23 cellular contexts compared by ENCODE assay signal in genomic region chr6:111184827-111185567, GRCh38.
A peak's percentile ranks its signal among the peaks of the same experiment; 100 is the strongest.
DNase-seq lines count a peak whose midpoint lies in the region; ATAC-seq, FAIRE-seq and TF ChIP-seq lines count a peak whose summit lies in the region.
"Had no signal": no experiment of that assay in that cellular context is flagged by ENCODE, and none has a peak within 500 bp of the region (broad histone marks: within the 10 kb centered on the region; RNA-seq: fewer than 3 reads in every experiment).

No MANE protein-coding gene starts in this region.

- H3K4me1 ChIP-seq in GM12878 (ENCODE audit: control insufficient read depth, insufficient read depth, low read length) (no peaks in the 10 kb centered on the region; the same call in 1 of the 2 replicates), thyroid gland (no peaks in the 10 kb centered on the region), ascending aorta (no peaks in the 10 kb centered on the region)
- H3K4me1 ChIP-seq: SJCRH30, spleen had no signal

- H3K27me3 ChIP-seq in GM12878 (replicated peaks in 1 of 2; ENCODE audit: control insufficient read depth in 2 of 2, insufficient read depth in 2 of 2, low read length in 1 of 2) = no peaks in the 10 kb centered on the region
- H3K27me3 ChIP-seq in thyroid gland = no peaks in the 10 kb centered on the region
- no peaks in the 10 kb centered on the region for H3K27me3 ChIP-seq in ascending aorta
- H3K27me3 ChIP-seq: SJCRH30, spleen had no signal

- H2AFZ ChIP-seq in GM12878 (ENCODE audit: control insufficient read depth, low read depth, low read length) = no peak overlapping the region

- TF ChIP-seq CTCF in GM12878 (IDR thresholded peaks at IDR 0.05 in 2 of 3, conservative IDR thresholded peaks at IDR 0.05 in 1 of 3; ENCODE audit: control insufficient read depth in 2 of 3, extremely low read depth in 1 of 3, insufficient read depth in 1 of 3, low read depth in 3 of 3, low read length in 3 of 3) = no peak
- no peak for TF ChIP-seq CTCF in thyroid gland (IDR thresholded peaks at IDR 0.05)
- TF ChIP-seq CTCF in ascending aorta (IDR thresholded peaks at IDR 0.05) = no peak

- H3K4me3 ChIP-seq in GM12878 = no peak overlapping the region
- H3K4me3 ChIP-seq in thyroid gland (replicated peaks in 1 of 3) = no peak overlapping the region
- no peak overlapping the region for H3K4me3 ChIP-seq in ascending aorta
- H3K4me3 ChIP-seq: SJCRH30, spleen had no signal

- SMC1A ChIA-PET in GM12878 (lab: Charles Lee; ENCODE audit: uncharacterized antibody, unreplicated experiment) = interaction anchor here (1.0 to 2.1 kb wide), 7 partner anchors 9 to 127 kb away, joined by 3 to 7 read pairs (median 3); no protein-coding TSS in a partner anchor

- H3K27ac ChIP-seq in GM12878 (ENCODE audit: control insufficient read depth, insufficient read depth) = no peak overlapping the region
- H3K27ac ChIP-seq in thyroid gland = no peak overlapping the region
- H3K27ac ChIP-seq in ascending aorta = no peak overlapping the region
- H3K27ac ChIP-seq: SJCRH30, spleen, WERI-Rb-1 had no signal

- H3K9me3 ChIP-seq in GM12878 (replicated peaks; ENCODE audit: control insufficient read depth, insufficient read depth, low read length) (no peaks in the 10 kb centered on the region), thyroid gland (no peaks in the 10 kb centered on the region), ascending aorta (no peaks in the 10 kb centered on the region)
- H3K9me3 ChIP-seq: SJCRH30, spleen had no signal

- RAD21 ChIA-PET in GM12878 (lab: Charles Lee; ENCODE audit: unreplicated experiment) = no interaction called here

- H4K20me1 ChIP-seq in GM12878 (ENCODE audit: control insufficient read depth, insufficient read depth) = no peaks in the 10 kb centered on the region

- ATAC-seq in left ventricle myocardium superior = peak; percentile 66
- ATAC-seq in GM12878 = peak; percentile 47; the same call in 2 of the 3 replicates
- ATAC-seq in HG03457 (IDR thresholded peaks at IDR 0.05; ENCODE audit: unreplicated experiment) = no peak

- H3K4me2 ChIP-seq in GM12878 (ENCODE audit: control insufficient read depth, insufficient read depth) = no peak overlapping the region

- CTCF ChIA-PET in GM12878 (lab: Yijun Ruan, JAX) = interaction anchor here (0.6 to 1.8 kb wide), 3 partner anchors 20 to 125 kb away, joined by 3 to 6 read pairs (median 3); no protein-coding TSS in a partner anchor

- intact Hi-C loops in left ventricle myocardium superior (cut with micrococcal nuclease) = no loop called here
- intact Hi-C loops in cardiac septum (cut with DNase I) = loop anchor here (5.0 kb wide), 1 partner anchor 98 kb away; the partner anchor contains the start of gene SLC16A10
- intact Hi-C loops in GM12878 (cut with micrococcal nuclease; ENCODE audit: unreplicated experiment) = no loop called here
- intact Hi-C loops in thyroid gland (cut with DNase I) = no loop called here
- intact Hi-C loops in ascending aorta (cut with DNase I) = no loop called here

- TF ChIP-seq EP300 in GM12878 (IDR thresholded peaks at IDR 0.05; ENCODE audit: borderline replicate concordance in 1 of 2, control insufficient read depth in 1 of 2, low read depth in 2 of 2, low read length in 2 of 2) = no peak

- no peak for FAIRE-seq in GM12878 (lab: Jason Lieb, UNC)
- FAIRE-seq: A204.1, keratinocyte, urothelium cell line had no signal

- DNase-seq in left ventricle myocardium superior (no peak), cardiac septum (ENCODE audit: low spot score) (no peak), SIG-M5 (lab: John Stamatoyannopoulos, UW) (peak; percentile 20), GM12878 (ENCODE audit: low read depth, low spot score) (no peak), thyroid gland (peak; percentile 12 to 47), ascending aorta (ENCODE audit: low spot score in 2 of 2) (no peak), nucleus accumbens (lab: John Stamatoyannopoulos, UW) (no peak)
- DNase-seq: activated CD4-positive, alpha-beta T cell treated with anti-CD3 and anti-CD28 coated beads, Interleukin-2, amount 50 U/mL, for 1 hour; activated naive CD4-positive, alpha-beta T cell treated with anti-CD3 and anti-CD28 coated beads, Interleukin-2, amount 50 U/mL, for 16 hours; CD8-positive, alpha-beta memory T cell; DMS153; mesenchymal stem cell; NCI-H1092 treated with DMSO at 0.1 percent for 48 hours; NCI-H1930; NCI-H226; SJCRH30; spleen; stimulated activated CD4-positive, alpha-beta T cell treated with anti-CD3 and anti-CD28 coated beads, Interleukin-2, amount 100 ng/mL, for 48 hours; WERI-Rb-1 had no signal

- no TSS peak for BruUV-seq in GM12878 (replicated peaks; lab: Mats Ljungman, UMichigan)

- TF ChIP-seq RAD21 in GM12878 (IDR thresholded peaks at IDR 0.05; ENCODE audit: insufficient read depth, low read depth, low read length) = no peak

- 72% methylated on average over 6 of the region's 6 CpGs for WGBS in GM12878 (ENCODE audit: insufficient coverage, insufficient replicate concordance, low lambda C conversion rate, missing lambda C conversion rate)
- WGBS in thyroid gland, 2 donors = 74 to 88% methylated on average over 6 of the region's 6 CpGs

- no peaks in the 10 kb centered on the region for H3K79me2 ChIP-seq in GM12878 (ENCODE audit: control insufficient read depth, insufficient read depth, low read length)

- no peak overlapping the region for H3K9ac ChIP-seq in GM12878 (ENCODE audit: control insufficient read depth, insufficient read depth, low read length)

- H3K36me3 ChIP-seq in GM12878 (ENCODE audit: control insufficient read depth in 2 of 2, insufficient read depth in 2 of 2, low read length in 1 of 2) (no peaks in the 10 kb centered on the region), thyroid gland (no peaks in the 10 kb centered on the region), ascending aorta (no peaks in the 10 kb centered on the region)
- H3K36me3 ChIP-seq: SJCRH30, spleen, WERI-Rb-1 had no signal

- TF ChIP-seq POLR2A in GM12878 (IDR thresholded peaks at IDR 0.05; ENCODE audit: low read depth, low read length) = no peak
- TF ChIP-seq POLR2A in thyroid gland (IDR thresholded peaks at IDR 0.05) = no peak

- POLR2A ChIA-PET in GM12878 (lab: Charles Lee) = no interaction called here

- in situ Hi-C loops in GM12878 (cut with MboI) = no loop called here

TF ChIP-seq in GM12878, 131 proteins besides CTCF, POLR2A, EP300 and RAD21:
- TF ChIP-seq, protein P1, sequence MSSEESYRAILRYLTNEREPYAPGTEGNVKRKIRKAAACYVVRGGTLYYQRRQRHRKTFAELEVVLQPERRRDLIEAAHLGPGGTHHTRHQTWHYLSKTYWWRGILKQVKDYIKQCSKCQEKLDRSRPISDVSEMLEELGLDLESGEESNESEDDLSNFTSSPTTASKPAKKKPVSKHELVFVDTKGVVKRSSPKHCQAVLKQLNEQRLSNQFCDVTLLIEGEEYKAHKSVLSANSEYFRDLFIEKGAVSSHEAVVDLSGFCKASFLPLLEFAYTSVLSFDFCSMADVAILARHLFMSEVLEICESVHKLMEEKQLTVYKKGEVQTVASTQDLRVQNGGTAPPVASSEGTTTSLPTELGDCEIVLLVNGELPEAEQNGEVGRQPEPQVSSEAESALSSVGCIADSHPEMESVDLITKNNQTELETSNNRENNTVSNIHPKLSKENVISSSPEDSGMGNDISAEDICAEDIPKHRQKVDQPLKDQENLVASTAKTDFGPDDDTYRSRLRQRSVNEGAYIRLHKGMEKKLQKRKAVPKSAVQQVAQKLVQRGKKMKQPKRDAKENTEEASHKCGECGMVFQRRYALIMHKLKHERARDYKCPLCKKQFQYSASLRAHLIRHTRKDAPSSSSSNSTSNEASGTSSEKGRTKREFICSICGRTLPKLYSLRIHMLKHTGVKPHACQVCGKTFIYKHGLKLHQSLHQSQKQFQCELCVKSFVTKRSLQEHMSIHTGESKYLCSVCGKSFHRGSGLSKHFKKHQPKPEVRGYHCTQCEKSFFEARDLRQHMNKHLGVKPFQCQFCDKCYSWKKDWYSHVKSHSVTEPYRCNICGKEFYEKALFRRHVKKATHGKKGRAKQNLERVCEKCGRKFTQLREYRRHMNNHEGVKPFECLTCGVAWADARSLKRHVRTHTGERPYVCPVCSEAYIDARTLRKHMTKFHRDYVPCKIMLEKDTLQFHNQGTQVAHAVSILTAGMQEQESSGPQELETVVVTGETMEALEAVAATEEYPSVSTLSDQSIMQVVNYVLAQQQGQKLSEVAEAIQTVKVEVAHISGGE (CRISPR knock-in tag; IDR thresholded peaks at IDR 0.05) = no peak

Comparison
In these comparisons a context has a peak if more than half of its experiments do, and no peak if none do; other contexts are left out.
1. DNase-seq: peak in SIG-M5 (single experiment) and thyroid gland (2 of 2); none in left ventricle myocardium superior (single experiment), cardiac septum (single experiment), GM12878 (single experiment), ascending aorta (0 of 2) and nucleus accumbens (0 of 56).